In the genomic region with DNA sequence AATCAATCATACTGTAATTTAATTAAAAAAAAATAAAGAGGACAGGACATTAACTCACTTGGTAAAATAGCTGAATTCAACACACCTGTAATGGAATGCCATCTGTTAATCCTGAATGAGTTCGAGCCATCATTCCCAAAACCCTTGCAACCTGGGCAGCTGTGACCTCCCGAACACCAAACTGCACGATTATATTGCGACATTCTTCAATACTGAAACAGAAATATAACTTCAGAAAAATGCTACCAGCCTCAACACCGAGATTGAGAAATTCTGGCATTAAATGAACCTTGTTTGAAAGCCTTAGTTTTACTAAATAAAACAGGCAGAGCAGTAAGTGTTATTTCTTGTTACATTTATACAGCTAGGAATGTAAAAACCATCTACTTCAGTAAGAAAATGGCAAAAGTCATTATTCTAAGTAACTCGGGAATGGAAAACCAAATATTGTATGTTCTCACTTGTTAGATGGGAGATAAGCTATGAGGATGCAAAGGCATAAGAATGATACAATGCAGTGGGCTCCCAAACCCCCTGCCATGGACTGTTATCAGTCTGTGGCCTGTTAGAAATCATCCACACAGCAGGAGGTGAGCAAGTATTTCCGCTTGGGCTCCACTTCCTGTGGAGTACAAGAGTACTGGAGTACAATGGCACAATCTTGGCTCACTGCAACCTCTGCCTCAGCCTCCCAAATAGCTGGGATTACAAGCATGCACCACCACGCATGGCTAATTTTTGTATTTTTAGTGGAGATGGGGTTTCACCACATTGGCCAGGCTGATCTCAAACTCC, we compare ENCODE assay signal across 23 cellular contexts. TPM values are rescaled to one million over a fixed set of nuclear protein-coding genes. Genes with fewer than 3 reads are reported as not detected.
DNase-seq lines count a peak whose midpoint lies in the region; ATAC-seq, FAIRE-seq and TF ChIP-seq lines count a peak whose summit lies in the region.
"Had no signal": no experiment of that assay in that cellular context is flagged by ENCODE, and none has a peak within 500 bp of the region (broad histone marks: within the 10 kb centered on the region; RNA-seq: fewer than 3 reads in every experiment).

No MANE protein-coding gene starts in this region.

- ATAC-seq in stimulated activated naive CD8-positive, alpha-beta T cell treated with anti-CD3 and anti-CD28 coated beads, Interleukin-15, Interleukin-2, amounts not matched to agents 100 U/mL and 50 U/mL, for 24 hours: peak; percentile 84
- ATAC-seq in stimulated activated naive CD8-positive, alpha-beta T cell treated with anti-CD3 and anti-CD28 coated beads, Interleukin-15, amount 100 ng/mL, for 72 hours: no peak
- ATAC-seq in activated CD8-positive, alpha-beta T cell treated with anti-CD3 and anti-CD28 coated beads for 36 hours: no peak
- ATAC-seq in GM21825 (IDR thresholded peaks at IDR 0.05; ENCODE audit: unreplicated experiment) (no peak), HG03378 (IDR thresholded peaks at IDR 0.05; ENCODE audit: unreplicated experiment) (no peak), GM18907 (IDR thresholded peaks at IDR 0.05; ENCODE audit: unreplicated experiment) (no peak)

- H3K9me1 ChIP-seq in endothelial cell of umbilical vein (replicated peaks; ENCODE audit: control insufficient read depth, extremely low read depth, insufficient read depth, low read length): no peaks in the 10 kb centered on the region

- POLR2A ChIA-PET in activated CD8-positive, alpha-beta T cell treated with anti-CD3 and anti-CD28 coated beads for 36 hours (lab: Charles Lee): no interaction called here
- POLR2A ChIA-PET in endothelial cell of umbilical vein (lab: Charles Lee): no interaction called here

- dilution Hi-C loops in endothelial cell of umbilical vein (cut with MboI; ENCODE audit: extremely low pct_ligation_motif_present, low sequenced_read_pairs): no loop called here

- no peaks in the 10 kb centered on the region for H3K27me3 ChIP-seq in endothelial cell of umbilical vein (ENCODE audit: control insufficient read depth in 2 of 2, insufficient read depth in 2 of 2, low read length in 2 of 2)
- H3K27me3 ChIP-seq: ascending aorta, esophagus squamous epithelium, right atrium auricular region had no signal

- no peak overlapping the region for H3K4me2 ChIP-seq in endothelial cell of umbilical vein (ENCODE audit: insufficient read depth, low read length)
- H3K4me2 ChIP-seq: PC-9 had no signal

- CTCF ChIA-PET in activated CD8-positive, alpha-beta T cell treated with anti-CD3 and anti-CD28 coated beads for 36 hours (lab: Charles Lee): interaction anchor here (1.1 kb wide), 2 partner anchors 36 to 173 kb away, joined by 3 to 4 read pairs; no protein-coding TSS in a partner anchor
- CTCF ChIA-PET in endothelial cell of umbilical vein (lab: Charles Lee): interaction anchor here (1.0 kb wide), 1 partner anchor 173 kb away, joined by 3 read pairs; no protein-coding TSS in a partner anchor

- no peak for TF ChIP-seq CTCF in activated CD8-positive, alpha-beta T cell treated with anti-CD3 and anti-CD28 coated beads for 36 hours (IDR thresholded peaks at IDR 0.05)
- no peak for TF ChIP-seq CTCF in endothelial cell of umbilical vein (IDR thresholded peaks at IDR 0.05; ENCODE audit: extremely low read depth in 1 of 2, insufficient read depth in 1 of 2, low read depth in 1 of 2, low read length in 2 of 2)

- no TSS peak for BruUV-seq in endothelial cell of umbilical vein (replicated peaks; lab: Mats Ljungman, UMichigan)

- no peak overlapping the region for H2AFZ ChIP-seq in endothelial cell of umbilical vein (ENCODE audit: low read depth, low read length)
- H2AFZ ChIP-seq: PC-9 had no signal

- peaks cover 9% of the 10 kb centered on the region for H3K4me1 ChIP-seq in endothelial cell of umbilical vein (ENCODE audit: control insufficient read depth, extremely low read depth, insufficient read depth, low read length)
- H3K4me1 ChIP-seq: ascending aorta had no signal

- no peak for TF ChIP-seq POLR2A in endothelial cell of umbilical vein (IDR thresholded peaks at IDR 0.05; ENCODE audit: low read depth, low read length)

- no peaks in the 10 kb centered on the region for H4K20me1 ChIP-seq in endothelial cell of umbilical vein (replicated peaks; ENCODE audit: control insufficient read depth, extremely low read depth, insufficient read depth, low read length)

- DNase-seq in stimulated activated naive CD8-positive, alpha-beta T cell treated with anti-CD3 and anti-CD28 coated beads, Interleukin-15, Interleukin-2, amounts not matched to agents 100 U/mL and 50 U/mL, for 24 hours: peak; percentile 10
- no peak for DNase-seq in stimulated activated naive CD8-positive, alpha-beta T cell treated with anti-CD3 and anti-CD28 coated beads, Interleukin-15, amount 100 ng/mL, for 72 hours
- peak; percentile 32 for DNase-seq in activated CD8-positive, alpha-beta T cell treated with anti-CD3 and anti-CD28 coated beads for 36 hours
- DNase-seq in endothelial cell of umbilical vein (ENCODE audit: low read depth, low spot score): peak; percentile 40
- DNase-seq in effector CD8-positive, alpha-beta T cell (lab: John Stamatoyannopoulos, UW): no peak
- DNase-seq: activated effector memory CD4-positive, alpha-beta T cell treated with Interleukin-2 at 50 U/mL for 16 hours; COR-L47; esophagus squamous epithelium; GOT3; head of caudate nucleus; MM.1S; NCI-H526; PC-9 had no signal

- H3K9ac ChIP-seq in endothelial cell of umbilical vein (replicated peaks; ENCODE audit: extremely low read depth, insufficient read depth, low read length): no peak overlapping the region

- H3K4me3 Mint-ChIP-seq in stimulated activated naive CD8-positive, alpha-beta T cell treated with anti-CD3 and anti-CD28 coated beads, Interleukin-15, amount 100 ng/mL, for 72 hours: no peak overlapping the region
- H3K4me3 Mint-ChIP-seq in activated CD8-positive, alpha-beta T cell treated with anti-CD3 and anti-CD28 coated beads for 36 hours: no peak overlapping the region
- H3K4me3 Mint-ChIP-seq: dendritic cell treated with granulocyte-macrophage colony-stimulating factor and Interleukin-4, amounts not matched to agents 40 ng/mL and 50 ng/mL, for 4 days; mesothelial cell of epicardium; neural crest cell had no signal

- peak; percentile 56 for FAIRE-seq in endothelial cell of umbilical vein (lab: Jason Lieb, UNC)
- FAIRE-seq: islet of Langerhans, TTC549 had no signal

- H3K27ac ChIP-seq in endothelial cell of umbilical vein (ENCODE audit: insufficient read depth, low read depth, low read length): no peak overlapping the region
- H3K27ac ChIP-seq: ascending aorta, esophagus squamous epithelium, PC-9, right atrium auricular region had no signal

- no peaks in the 10 kb centered on the region for H3K9me3 Mint-ChIP-seq in stimulated activated naive CD8-positive, alpha-beta T cell treated with anti-CD3 and anti-CD28 coated beads, Interleukin-15, amount 100 ng/mL, for 72 hours
- no peaks in the 10 kb centered on the region for H3K9me3 Mint-ChIP-seq in activated CD8-positive, alpha-beta T cell treated with anti-CD3 and anti-CD28 coated beads for 36 hours
- H3K9me3 Mint-ChIP-seq: dendritic cell treated with granulocyte-macrophage colony-stimulating factor and Interleukin-4, amounts not matched to agents 40 ng/mL and 50 ng/mL, for 4 days; mesothelial cell of epicardium; neural crest cell had no signal

- H3K36me3 ChIP-seq in endothelial cell of umbilical vein (ENCODE audit: control insufficient read depth in 2 of 2, extremely low read depth in 1 of 2, insufficient read depth in 2 of 2, low read length in 2 of 2): peaks cover 23 to 31% of the 10 kb centered on the region in 2 experiments

- H3K36me3 Mint-ChIP-seq in activated CD8-positive, alpha-beta T cell treated with anti-CD3 and anti-CD28 coated beads for 36 hours (ENCODE audit: low read depth): peaks cover 68% of the 10 kb centered on the region

- H3K79me2 ChIP-seq in endothelial cell of umbilical vein (ENCODE audit: control insufficient read depth, insufficient read depth, low read length): peaks cover 11% of the 10 kb centered on the region

- no peaks in the 10 kb centered on the region for H3K27me3 Mint-ChIP-seq in stimulated activated naive CD8-positive, alpha-beta T cell treated with anti-CD3 and anti-CD28 coated beads, Interleukin-15, amount 100 ng/mL, for 72 hours
- H3K27me3 Mint-ChIP-seq in activated CD8-positive, alpha-beta T cell treated with anti-CD3 and anti-CD28 coated beads for 36 hours: no peaks in the 10 kb centered on the region
- H3K27me3 Mint-ChIP-seq: dendritic cell treated with granulocyte-macrophage colony-stimulating factor and Interleukin-4, amounts not matched to agents 40 ng/mL and 50 ng/mL, for 4 days had no signal

- H3K4me3 ChIP-seq in endothelial cell of umbilical vein (replicated peaks in 1 of 3; ENCODE audit: insufficient read depth in 1 of 3, low read depth in 1 of 3, low read length in 3 of 3): no peak overlapping the region
- H3K4me3 ChIP-seq: ascending aorta, esophagus squamous epithelium, PC-9, right atrium auricular region had no signal

- intact Hi-C loops in activated CD8-positive, alpha-beta T cell treated with anti-CD3 and anti-CD28 coated beads for 36 hours (cut with micrococcal nuclease): no loop called here
- intact Hi-C loops in endothelial cell of umbilical vein (cut with micrococcal nuclease): no loop called here

- H3K27ac Mint-ChIP-seq in stimulated activated naive CD8-positive, alpha-beta T cell treated with anti-CD3 and anti-CD28 coated beads, Interleukin-15, amount 100 ng/mL, for 72 hours: peak overlapping the region in 1 of 2 donors; percentile 33
- H3K27ac Mint-ChIP-seq in activated CD8-positive, alpha-beta T cell treated with anti-CD3 and anti-CD28 coated beads for 36 hours: peak overlapping the region; percentile 38
- H3K27ac Mint-ChIP-seq: dendritic cell treated with granulocyte-macrophage colony-stimulating factor and Interleukin-4, amounts not matched to agents 40 ng/mL and 50 ng/mL, for 4 days; mesothelial cell of epicardium had no signal

- H3K4me1 Mint-ChIP-seq in stimulated activated naive CD8-positive, alpha-beta T cell treated with anti-CD3 and anti-CD28 coated beads, Interleukin-15, amount 100 ng/mL, for 72 hours: peaks cover 7% of the 10 kb centered on the region
- peaks cover 21% of the 10 kb centered on the region for H3K4me1 Mint-ChIP-seq in activated CD8-positive, alpha-beta T cell treated with anti-CD3 and anti-CD28 coated beads for 36 hours (ENCODE audit: low read depth)
- H3K4me1 Mint-ChIP-seq: mesothelial cell of epicardium, neural crest cell had no signal

- H3K9me3 ChIP-seq in endothelial cell of umbilical vein (replicated peaks; ENCODE audit: control insufficient read depth, insufficient read depth, low read length): no peaks in the 10 kb centered on the region
- H3K9me3 ChIP-seq: ascending aorta, esophagus squamous epithelium, right atrium auricular region had no signal

RNA-seq across cellular contexts. Expression of gene CNOT1, which starts 46.5 kb away (rescaled TPM):
- total RNA-seq in activated CD8-positive, alpha-beta T cell treated with anti-CD3 and anti-CD28 coated beads for 36 hours: 100 to 1,000 TPM; 274 to 281 TPM
- total RNA-seq in endothelial cell of umbilical vein: 150 and 151 TPM in 2 replicates
- polyA plus RNA-seq in endothelial cell of umbilical vein: 129 and 142 TPM in 2 replicates
- 115 and 122 TPM in 2 replicates for polyA plus RNA-seq in endothelial cell of umbilical vein (2011; cell fraction: cytosol; rRNA removed)
- 254 and 261 TPM in 2 replicates for polyA plus RNA-seq in endothelial cell of umbilical vein (2011; cell fraction: nucleus; rRNA removed)
- polyA plus RNA-seq in endothelial cell of umbilical vein (2012): 101 and 128 TPM in 2 replicates
- 718 and 765 TPM in 2 replicates for polyA minus RNA-seq in endothelial cell of umbilical vein
- polyA minus RNA-seq in endothelial cell of umbilical vein (2011; cell fraction: cytosol; rRNA and poly(A)+ RNA removed): 315 TPM
- 289 and 426 TPM in 2 replicates for polyA minus RNA-seq in endothelial cell of umbilical vein (2011; cell fraction: nucleus; rRNA and poly(A)+ RNA removed)

Comparison
In these comparisons a context has a peak if more than half of its experiments do, and no peak if none do; other contexts are left out.
1. DNase-seq: peak in stimulated activated naive CD8-positive, alpha-beta T cell treated with anti-CD3 and anti-CD28 coated beads, Interleukin-15, Interleukin-2, amounts not matched to agents 100 U/mL and 50 U/mL, for 24 hours (single experiment), activated CD8-positive, alpha-beta T cell treated with anti-CD3 and anti-CD28 coated beads for 36 hours (single experiment) and endothelial cell of umbilical vein (single experiment); none in stimulated activated naive CD8-positive, alpha-beta T cell treated with anti-CD3 and anti-CD28 coated beads, Interleukin-15, amount 100 ng/mL, for 72 hours (0 of 2) and effector CD8-positive, alpha-beta T cell (single experiment).